12 cellular contexts compared by ENCODE assay signal in genomic region chr5:172492097-172492840, GRCh38. TPM values are rescaled to one million over a fixed set of nuclear protein-coding genes. Genes with fewer than 3 reads are reported as not detected.
DNase-seq lines count a peak whose midpoint lies in the region; ATAC-seq and TF ChIP-seq lines count a peak whose summit lies in the region.
"Had no signal": no experiment of that assay in that cellular context is flagged by ENCODE, and none has a peak within 500 bp of the region (broad histone marks: within the 10 kb centered on the region; RNA-seq: fewer than 3 reads in every experiment).

No MANE protein-coding gene starts in this region.

- peaks cover 8% of the 10 kb centered on the region for H3K27me3 Mint-ChIP-seq in neural progenitor cell (ENCODE audit: insufficient read depth, low read depth)

- H3K4me1 ChIP-seq in heart left ventricle (peaks cover 0 to 37% (median 15%) of the 10 kb centered on the region in 12 donors), left ventricle myocardium inferior (peaks cover 52% of the 10 kb centered on the region), colonic mucosa (no peaks in the 10 kb centered on the region), neural progenitor cell (no peaks in the 10 kb centered on the region)

- no peak overlapping the region for H3K4me3 ChIP-seq in heart left ventricle
- H3K4me3 ChIP-seq in left ventricle myocardium inferior = no peak overlapping the region
- no peak overlapping the region for H3K4me3 ChIP-seq in colonic mucosa
- no peak overlapping the region for H3K4me3 ChIP-seq in neural progenitor cell
- H3K4me3 ChIP-seq: GM23248 had no signal

- TF ChIP-seq CTCF in heart left ventricle (IDR thresholded peaks at IDR 0.05) (no peak), left ventricle myocardium inferior (IDR thresholded peaks at IDR 0.05; ENCODE audit: borderline replicate concordance) (no peak), colonic mucosa (IDR thresholded peaks at IDR 0.05) (no peak), neural progenitor cell (IDR thresholded peaks at IDR 0.05) (no peak)

- H3K9ac ChIP-seq in colonic mucosa (ENCODE audit: low read depth in 2 of 2, low read length in 2 of 2) = no peak overlapping the region
- no peak overlapping the region for H3K9ac ChIP-seq in neural progenitor cell
- H3K9ac ChIP-seq: GM23248 had no signal

- H3K9me3 ChIP-seq in heart left ventricle (no peaks in the 10 kb centered on the region), left ventricle myocardium inferior (replicated peaks) (no peaks in the 10 kb centered on the region), colonic mucosa (no peaks in the 10 kb centered on the region), neural progenitor cell (ENCODE audit: low read depth) (no peaks in the 10 kb centered on the region)

- H3K27ac ChIP-seq in heart left ventricle (no peak overlapping the region), left ventricle myocardium inferior (replicated peaks) (no peak overlapping the region), colonic mucosa (no peak overlapping the region), neural progenitor cell (no peak overlapping the region)
- H3K27ac ChIP-seq: GM23248 had no signal

- WGBS in heart left ventricle, 4 donors = 88 to 94% (median 90%) methylated on average over 14 of the region's 14 CpGs

- no peaks in the 10 kb centered on the region for H3K36me3 Mint-ChIP-seq in neural progenitor cell

- no peaks in the 10 kb centered on the region for H3K79me2 ChIP-seq in neural progenitor cell (ENCODE audit: low read depth)

- H3K36me3 ChIP-seq in heart left ventricle (no peaks in the 10 kb centered on the region), left ventricle myocardium inferior (no peaks in the 10 kb centered on the region), colonic mucosa (no peaks in the 10 kb centered on the region), neural progenitor cell (no peaks in the 10 kb centered on the region)

- H3F3A ChIP-seq in neural progenitor cell (ENCODE audit: low read depth) = no peaks in the 10 kb centered on the region

- peak overlapping the region; percentile 41 for H3K27ac Mint-ChIP-seq in neural progenitor cell

- H3K27me3 ChIP-seq in heart left ventricle (no peaks in the 10 kb centered on the region), left ventricle myocardium inferior (ENCODE audit: low read depth) (no peaks in the 10 kb centered on the region), colonic mucosa (no peaks in the 10 kb centered on the region), neural progenitor cell (no peaks in the 10 kb centered on the region)

- no peak for TF ChIP-seq POLR2A in heart left ventricle (IDR thresholded peaks at IDR 0.05)

- H3K4me2 ChIP-seq in neural progenitor cell = no peak overlapping the region

- intact Hi-C loops in heart left ventricle (cut with DNase I) = no loop called here
- intact Hi-C loops in left ventricle myocardium inferior (cut with micrococcal nuclease) = no loop called here
- intact Hi-C loops in colonic mucosa (cut with DNase I) = no loop called here

- no peak for ATAC-seq in heart left ventricle
- ATAC-seq in GM21717 (IDR thresholded peaks at IDR 0.05; ENCODE audit: unreplicated experiment) = no peak
- no peak for ATAC-seq in HG02973 (IDR thresholded peaks at IDR 0.05; ENCODE audit: unreplicated experiment)
- ATAC-seq in HG02678 (IDR thresholded peaks at IDR 0.05; ENCODE audit: unreplicated experiment) = no peak

- no peak overlapping the region for H3K4me3 Mint-ChIP-seq in neural progenitor cell

- H3K9me3 Mint-ChIP-seq in neural progenitor cell = no peaks in the 10 kb centered on the region

- no peak overlapping the region for H2AFZ ChIP-seq in neural progenitor cell (replicated peaks)
- H2AFZ ChIP-seq: GM23248 had no signal

- no peaks in the 10 kb centered on the region for H4K20me1 ChIP-seq in neural progenitor cell (ENCODE audit: low read depth)

- DNase-seq in heart left ventricle = peak in 3 of 5 donors; percentile 1 to 12 (median 4)
- no peak for DNase-seq in left ventricle myocardium inferior
- DNase-seq in colonic mucosa = peak; percentile 10
- DNase-seq in neural progenitor cell (ENCODE audit: low spot score) = no peak
- DNase-seq: GM23248, KBM-7, MV-4-11, NCI-H187 treated with DMSO at 0.1 percent for 48 hours, SHP77 treated with DMSO at 0.1 percent for 48 hours had no signal

- peaks cover 4% of the 10 kb centered on the region for H3K4me1 Mint-ChIP-seq in neural progenitor cell

RNA-seq across cellular contexts. Expression of gene SH3PXD2B, which starts 37.9 kb away (rescaled TPM):
- total RNA-seq in heart left ventricle (10 to 100 TPM in 2 of 9 donors, 1 to 10 TPM in 7; 3.3 to 22.7 (median 8.4) TPM), left ventricle myocardium inferior (5.2 TPM), colonic mucosa (10 to 100 TPM; 12.2 to 13.2 TPM), neural progenitor cell (ENCODE audit: low replicate concordance) (27.3 and 46.3 TPM in 2 replicates)
- polyA plus RNA-seq in heart left ventricle = 1 to 10 TPM; 1.1 to 6.9 TPM

Comparison
In these comparisons a context has a peak if more than half of its experiments do, and no peak if none do; other contexts are left out.
1. DNase-seq: peak in heart left ventricle (3 of 5) and colonic mucosa (single experiment); none in left ventricle myocardium inferior (single experiment) and neural progenitor cell (single experiment).